In the genomic region with DNA sequence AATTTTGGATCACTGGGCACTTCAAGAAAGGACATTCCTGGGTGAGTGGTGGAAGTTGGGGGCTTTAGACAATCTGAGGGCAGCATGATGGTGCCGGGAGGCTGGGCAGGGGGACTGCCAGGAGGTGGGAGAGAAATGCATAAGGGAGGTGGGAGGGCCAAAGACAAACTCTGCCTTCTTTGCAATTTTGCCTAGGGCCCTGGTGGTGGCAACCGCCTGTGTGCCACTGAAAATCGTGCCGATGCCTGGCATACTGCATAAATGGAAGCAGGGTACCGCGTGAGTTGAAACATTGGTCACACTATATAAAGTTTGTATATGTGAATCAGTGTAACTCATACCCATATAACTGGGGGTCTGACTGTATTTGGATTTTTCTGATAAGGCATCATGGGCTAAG, we compare ENCODE assay signal across 10 cellular contexts. TPM values are rescaled to one million over a fixed set of nuclear protein-coding genes. Genes with fewer than 3 reads are reported as not detected.
A peak's percentile ranks its signal among the peaks of the same experiment; 100 is the strongest.
DNase-seq lines count a peak whose midpoint lies in the region; ATAC-seq and TF ChIP-seq lines count a peak whose summit lies in the region.
"Had no signal": no experiment of that assay in that cellular context is flagged by ENCODE, and none has a peak within 500 bp of the region (broad histone marks: within the 10 kb centered on the region; RNA-seq: fewer than 3 reads in every experiment).

No MANE protein-coding gene starts in this region.

- intact Hi-C loops in naive thymus-derived CD4-positive, alpha-beta T cell (cut with micrococcal nuclease): loop anchor here in 1 of 2 donors (5.0 kb wide), 2 partner anchors 1034 to 1114 kb away; partner anchors contain the start of genes MKRN1 and SLC37A3
- intact Hi-C loops in mucosa of descending colon (cut with DNase I, micrococcal nuclease): no loop called here

- WGBS in HUES64: 84% methylated on average over 6 of the region's 6 CpGs

- no peak for DNase-seq in CD4-positive, CD25-positive, alpha-beta regulatory T cell
- DNase-seq in activated naive CD8-positive, alpha-beta T cell treated with anti-CD3 and anti-CD28 coated beads, Interleukin-2, amount 10 ng/mL, durations not matched to agents 7 days and 5 days: no peak
- no peak for DNase-seq in naive thymus-derived CD4-positive, alpha-beta T cell
- DNase-seq in mucosa of descending colon (no peak), AG08395 (ENCODE audit: low spot score) (no peak)
- DNase-seq: COR-L47, NCI-H226 had no signal

- H3K27me3 Mint-ChIP-seq in CD4-positive, CD25-positive, alpha-beta regulatory T cell: peaks cover 12% of the 10 kb centered on the region
- no peaks in the 10 kb centered on the region for H3K27me3 Mint-ChIP-seq in activated naive CD8-positive, alpha-beta T cell treated with anti-CD3 and anti-CD28 coated beads, Interleukin-2, amount 10 ng/mL, durations not matched to agents 7 days and 5 days
- H3K27me3 Mint-ChIP-seq in naive thymus-derived CD4-positive, alpha-beta T cell: no peaks in the 10 kb centered on the region

- peaks cover 47% of the 10 kb centered on the region for H3K4me1 ChIP-seq in CD4-positive, CD25-positive, alpha-beta regulatory T cell (ENCODE audit: control insufficient read depth, insufficient read depth, low read length, poor library complexity, severe bottlenecking)
- H3K4me1 ChIP-seq in HUES64 (ENCODE audit: insufficient read depth, low read length) (peaks cover 23% of the 10 kb centered on the region), mucosa of descending colon (ENCODE audit: low read depth) (peaks cover 13% of the 10 kb centered on the region)
- H3K4me1 ChIP-seq in naive thymus-derived CD4-positive, alpha-beta T cell (ENCODE audit: control insufficient read depth in 2 of 2, insufficient read depth in 2 of 2, low read length in 2 of 2): peaks cover 23 to 34% of the 10 kb centered on the region in 2 donors

- peaks cover 34% of the 10 kb centered on the region for H3K36me3 ChIP-seq in CD4-positive, CD25-positive, alpha-beta regulatory T cell (ENCODE audit: control insufficient read depth, insufficient read depth, low read length)
- peaks cover 46% of the 10 kb centered on the region for H3K36me3 ChIP-seq in HUES64 (ENCODE audit: insufficient read depth, low read length)
- H3K36me3 ChIP-seq in naive thymus-derived CD4-positive, alpha-beta T cell (ENCODE audit: control insufficient read depth in 2 of 3, insufficient read depth in 3 of 3, low read length in 3 of 3): peaks cover 5 to 16% (median 10%) of the 10 kb centered on the region in 3 experiments
- peaks cover 4% of the 10 kb centered on the region for H3K36me3 ChIP-seq in mucosa of descending colon (ENCODE audit: low read depth)

- H3K4me1 Mint-ChIP-seq in CD4-positive, CD25-positive, alpha-beta regulatory T cell: peaks cover 35 to 76% (median 59%) of the 10 kb centered on the region in 4 donors
- peaks cover 34% of the 10 kb centered on the region for H3K4me1 Mint-ChIP-seq in activated naive CD8-positive, alpha-beta T cell treated with anti-CD3 and anti-CD28 coated beads, Interleukin-2, amount 10 ng/mL, durations not matched to agents 7 days and 5 days
- peaks cover 30 to 81% (median 72%) of the 10 kb centered on the region in 7 donors for H3K4me1 Mint-ChIP-seq in naive thymus-derived CD4-positive, alpha-beta T cell

- peak overlapping the region; percentile 68 to 79 (median 70) for H3K4me3 Mint-ChIP-seq in CD4-positive, CD25-positive, alpha-beta regulatory T cell
- H3K4me3 Mint-ChIP-seq in activated naive CD8-positive, alpha-beta T cell treated with anti-CD3 and anti-CD28 coated beads, Interleukin-2, amount 10 ng/mL, durations not matched to agents 7 days and 5 days: peak overlapping the region; percentile 52
- peak overlapping the region; percentile 23 to 100 (median 62) for H3K4me3 Mint-ChIP-seq in naive thymus-derived CD4-positive, alpha-beta T cell

- CTCF ChIA-PET in naive thymus-derived CD4-positive, alpha-beta T cell (lab: Charles Lee): no interaction called here

- no peaks in the 10 kb centered on the region for H3K27me3 ChIP-seq in CD4-positive, CD25-positive, alpha-beta regulatory T cell (ENCODE audit: control insufficient read depth, insufficient read depth, low read length)
- no peaks in the 10 kb centered on the region for H3K27me3 ChIP-seq in HUES64 (ENCODE audit: insufficient read depth, low read length)
- no peaks in the 10 kb centered on the region for H3K27me3 ChIP-seq in naive thymus-derived CD4-positive, alpha-beta T cell (ENCODE audit: control insufficient read depth in 2 of 2, insufficient read depth in 2 of 2, low read length in 2 of 2)

- POLR2A ChIA-PET in activated naive CD8-positive, alpha-beta T cell treated with anti-CD3 and anti-CD28 coated beads, Interleukin-2, amount 10 ng/mL, durations not matched to agents 7 days and 5 days (lab: Charles Lee): no interaction called here
- POLR2A ChIA-PET in naive thymus-derived CD4-positive, alpha-beta T cell (lab: Charles Lee): interaction anchor here (1.2 kb wide), 1 partner anchor 23 kb away, joined by 3 read pairs; no protein-coding TSS in a partner anchor

- TF ChIP-seq CTCF in mucosa of descending colon (IDR thresholded peaks at IDR 0.05): no peak

- no peak for ATAC-seq in CD4-positive, CD25-positive, alpha-beta regulatory T cell (ENCODE audit: low read depth in 2 of 2)
- ATAC-seq in activated naive CD8-positive, alpha-beta T cell treated with anti-CD3 and anti-CD28 coated beads, Interleukin-2, amount 10 ng/mL, durations not matched to agents 7 days and 5 days (ENCODE audit: low read depth): no peak
- no peak for ATAC-seq in naive thymus-derived CD4-positive, alpha-beta T cell
- ATAC-seq in mucosa of descending colon: no peak
- no peak for ATAC-seq in HG02885 (IDR thresholded peaks at IDR 0.05; ENCODE audit: poor library complexity, unreplicated experiment)
- no peak for ATAC-seq in GM18511 (IDR thresholded peaks at IDR 0.05; ENCODE audit: unreplicated experiment)

- H3K27ac ChIP-seq in CD4-positive, CD25-positive, alpha-beta regulatory T cell (ENCODE audit: insufficient read depth, low read length, poor library complexity, severe bottlenecking): peak overlapping the region; percentile 31
- no peak overlapping the region for H3K27ac ChIP-seq in HUES64 (ENCODE audit: low read depth, low read length)
- H3K27ac ChIP-seq in naive thymus-derived CD4-positive, alpha-beta T cell (ENCODE audit: low read depth, low read length): no peak overlapping the region

- no peak overlapping the region for H3K9ac ChIP-seq in HUES64 (ENCODE audit: low read depth, low read length)

- peaks cover 11% of the 10 kb centered on the region for H3K36me3 Mint-ChIP-seq in CD4-positive, CD25-positive, alpha-beta regulatory T cell
- H3K36me3 Mint-ChIP-seq in activated naive CD8-positive, alpha-beta T cell treated with anti-CD3 and anti-CD28 coated beads, Interleukin-2, amount 10 ng/mL, durations not matched to agents 7 days and 5 days: peaks cover 17% of the 10 kb centered on the region
- peaks cover 7 to 16% (median 11%) of the 10 kb centered on the region in 5 donors for H3K36me3 Mint-ChIP-seq in naive thymus-derived CD4-positive, alpha-beta T cell

- peak overlapping the region; percentile 1 to 85 (median 51) for H3K27ac Mint-ChIP-seq in CD4-positive, CD25-positive, alpha-beta regulatory T cell
- no peak overlapping the region for H3K27ac Mint-ChIP-seq in activated naive CD8-positive, alpha-beta T cell treated with anti-CD3 and anti-CD28 coated beads, Interleukin-2, amount 10 ng/mL, durations not matched to agents 7 days and 5 days
- H3K27ac Mint-ChIP-seq in naive thymus-derived CD4-positive, alpha-beta T cell: peak overlapping the region in 7 of 9 donors; percentile 1 to 71 (median 50)

- peak overlapping the region; percentile 27 for H3K4me3 ChIP-seq in CD4-positive, CD25-positive, alpha-beta regulatory T cell (ENCODE audit: low read depth, low read length)
- H3K4me3 ChIP-seq in HUES64 (ENCODE audit: low read length) (peak overlapping the region; percentile 95; the same call in 1 of the 2 replicates), mucosa of descending colon (no peak overlapping the region)
- H3K4me3 ChIP-seq in naive thymus-derived CD4-positive, alpha-beta T cell (ENCODE audit: low read length): no peak overlapping the region

- no peaks in the 10 kb centered on the region for H3K9me3 Mint-ChIP-seq in CD4-positive, CD25-positive, alpha-beta regulatory T cell
- H3K9me3 Mint-ChIP-seq in activated naive CD8-positive, alpha-beta T cell treated with anti-CD3 and anti-CD28 coated beads, Interleukin-2, amount 10 ng/mL, durations not matched to agents 7 days and 5 days: no peaks in the 10 kb centered on the region
- peaks cover 0 to 4% (median 0%) of the 10 kb centered on the region in 11 donors for H3K9me3 Mint-ChIP-seq in naive thymus-derived CD4-positive, alpha-beta T cell

- H3K9me3 ChIP-seq in CD4-positive, CD25-positive, alpha-beta regulatory T cell (ENCODE audit: control insufficient read depth in 2 of 2, low read length in 2 of 2): no peaks in the 10 kb centered on the region
- H3K9me3 ChIP-seq in HUES64 (ENCODE audit: insufficient read depth, low read depth, low read length) (no peaks in the 10 kb centered on the region), mucosa of descending colon (no peaks in the 10 kb centered on the region)
- H3K9me3 ChIP-seq in naive thymus-derived CD4-positive, alpha-beta T cell (ENCODE audit: control insufficient read depth in 2 of 3, low read length in 3 of 3): no peaks in the 10 kb centered on the region

RNA-seq across cellular contexts. Expression of gene LUC7L2, which starts 3.3 kb away (rescaled TPM):
- total RNA-seq in CD4-positive, CD25-positive, alpha-beta regulatory T cell: 190 TPM
- 10 to 100 TPM; 56.9 to 74.7 (median 59.4) TPM for polyA plus RNA-seq in CD4-positive, CD25-positive, alpha-beta regulatory T cell
- 52.5 TPM for polyA plus RNA-seq in HUES64 (2013, experiment 1 of 2)
- polyA plus RNA-seq in HUES64 (2013, experiment 2 of 2): 48.9 TPM
- total RNA-seq in activated naive CD8-positive, alpha-beta T cell treated with anti-CD3 and anti-CD28 coated beads, Interleukin-2, amount 10 ng/mL, durations not matched to agents 7 days and 5 days: 100 to 1,000 TPM; 138 TPM
- total RNA-seq in naive thymus-derived CD4-positive, alpha-beta T cell: 100 to 1,000 TPM; 116 to 183 (median 150) TPM
- polyA plus RNA-seq in naive thymus-derived CD4-positive, alpha-beta T cell: 10 to 100 TPM; 59.6 to 90.6 TPM
- total RNA-seq in mucosa of descending colon: 10 to 100 TPM; 78.4 to 85.2 (median 82.0) TPM

RNA-seq across cellular contexts. Expression of gene FMC1, which starts 21.8 kb away (rescaled TPM):
- total RNA-seq in CD4-positive, CD25-positive, alpha-beta regulatory T cell: 3.4 TPM
- 10 to 100 TPM; 42.2 to 56.8 (median 56.4) TPM for polyA plus RNA-seq in CD4-positive, CD25-positive, alpha-beta regulatory T cell
- 22.6 TPM for polyA plus RNA-seq in HUES64 (2013, experiment 1 of 2)
- 28.1 TPM for polyA plus RNA-seq in HUES64 (2013, experiment 2 of 2)
- total RNA-seq in activated naive CD8-positive, alpha-beta T cell treated with anti-CD3 and anti-CD28 coated beads, Interleukin-2, amount 10 ng/mL, durations not matched to agents 7 days and 5 days: 1 to 10 TPM; 7.5 to 8.0 TPM
- total RNA-seq in naive thymus-derived CD4-positive, alpha-beta T cell: 1 to 10 TPM; 2.0 to 7.9 (median 5.1) TPM
- polyA plus RNA-seq in naive thymus-derived CD4-positive, alpha-beta T cell: 10 to 100 TPM; 27.7 to 52.2 TPM
- 10 to 100 TPM; 12.3 to 17.3 (median 16.1) TPM for total RNA-seq in mucosa of descending colon

Comparison
In these comparisons a context has a peak if more than half of its experiments do, and no peak if none do; other contexts are left out.
1. H3K4me3 ChIP-seq: peak in CD4-positive, CD25-positive, alpha-beta regulatory T cell (single experiment) and HUES64 (single experiment); none in naive thymus-derived CD4-positive, alpha-beta T cell (single experiment) and mucosa of descending colon (single experiment).
2. Peak in every context shown above with its lines, with median percentiles within 50 percentile points of each other: H3K4me3 Mint-ChIP-seq.